ENCODE assay signal across 7 cellular contexts in genomic region chr21:44153889-44154228, GRCh38. TPM values are rescaled to one million over a fixed set of nuclear protein-coding genes. Genes with fewer than 3 reads are reported as not detected.
DNase-seq lines count a peak whose midpoint lies in the region; ATAC-seq and TF ChIP-seq lines count a peak whose summit lies in the region.
"Not testable (repeated sequence)": the region's sequence is repeated elsewhere in the genome, so short reads cannot be mapped to it uniquely, and the experiment has no call there.

No MANE protein-coding gene starts in this region.

- H3K4me1 ChIP-seq in Peyer's patch, right lobe of liver, gastrocnemius medialis: not testable (repeated sequence)

- not testable (repeated sequence) for H3K9me3 ChIP-seq in Peyer's patch, right lobe of liver, gastrocnemius medialis

- not testable (repeated sequence) for H3K27me3 ChIP-seq in Peyer's patch, right lobe of liver, gastrocnemius medialis

- in situ Hi-C loops in gastrocnemius medialis (cut with MboI; ENCODE audit: low sequenced_read_pairs in 4 of 4): not testable (repeated sequence)

- not testable (repeated sequence) for H3K27ac ChIP-seq in Peyer's patch, right lobe of liver, gastrocnemius medialis

- not testable (repeated sequence) for TF ChIP-seq POLR2A in Peyer's patch (IDR thresholded peaks at IDR 0.05); right lobe of liver (IDR thresholded peaks at IDR 0.05); gastrocnemius medialis (IDR thresholded peaks at IDR 0.05)

- DNase-seq in Peyer's patch (peak in 2 of 3 donors; percentile 41 to 50), right lobe of liver (peak in 2 of 3 donors; percentile 6 to 16)
- DNase-seq in activated CD4-positive, alpha-beta T cell treated with anti-CD3 and anti-CD28 coated beads, Interleukin-2, amount 50 U/mL, for 1 hour: peak; percentile 36
- peak; percentile 72 to 74 for DNase-seq in activated T-cell treated with anti-CD3 and anti-CD28 coated beads, Interleukin-2, amount 50 U/mL, for 48 hours
- DNase-seq in central memory CD4-positive, alpha-beta T cell: peak; percentile 27
- DNase-seq in gastrocnemius medialis: not testable (repeated sequence)
- DNase-seq in stimulated activated CD4-positive, alpha-beta T cell treated with anti-CD3 and anti-CD28 coated beads, Interleukin-4, amount 100 ng/mL, for 48 hours (ENCODE audit: low read depth in 2 of 2): peak; percentile 28 to 54

- no CpG with 5 or more reads among the region's 17 CpGs for WGBS in right lobe of liver (ENCODE audit: insufficient coverage, low coverage, low lambda C conversion rate, missing lambda C conversion rate)

- not testable (repeated sequence) for H3K4me3 ChIP-seq in Peyer's patch, right lobe of liver, gastrocnemius medialis

- ATAC-seq in right lobe of liver (peak; percentile 42 to 67 (median 55)), gastrocnemius medialis (peak; percentile 33 to 52)

- not testable (repeated sequence) for TF ChIP-seq CTCF in Peyer's patch (IDR thresholded peaks at IDR 0.05); right lobe of liver (IDR thresholded peaks at IDR 0.05); gastrocnemius medialis (IDR thresholded peaks at IDR 0.05 in 4 of 5, conservative IDR thresholded peaks at IDR 0.05 in 1 of 5)

- intact Hi-C loops in right lobe of liver (cut with DNase I); gastrocnemius medialis (cut with DNase I; ENCODE audit: low total_unique reads): not testable (repeated sequence)

- not testable (repeated sequence) for H3K36me3 ChIP-seq in Peyer's patch, right lobe of liver, gastrocnemius medialis

RNA-seq across cellular contexts. Expression of gene GATD3, which starts 20.4 kb away (rescaled TPM):
- 10 to 100 TPM; 16.5 to 42.9 (median 23.0) TPM for total RNA-seq in Peyer's patch
- 10 to 100 TPM in 3 of 6 experiments, 1 to 10 TPM in 3; 5.8 to 83.8 (median 11.1) TPM for total RNA-seq in right lobe of liver
- total RNA-seq in gastrocnemius medialis: 10 to 100 TPM in 2 of 4 donors, 1 to 10 TPM in 2; 4.7 to 52.2 (median 10.0) TPM

RNA-seq across cellular contexts. Expression of gene PWP2, which starts 46.7 kb away (rescaled TPM):
- total RNA-seq in Peyer's patch (10 to 100 TPM in 2 of 4 donors, 1 to 10 TPM in 2; 5.6 to 63.5 (median 10.6) TPM), right lobe of liver (1 to 10 TPM in 5 of 6 experiments, under 1 TPM in 1; 0.93 to 7.5 (median 3.0) TPM), gastrocnemius medialis (10 to 100 TPM in 1 of 4 donors, 1 to 10 TPM in 3; 3.9 to 19.2 (median 7.9) TPM)
